Comparison of ENCODE assay signal across 29 cellular contexts in the genomic region with DNA sequence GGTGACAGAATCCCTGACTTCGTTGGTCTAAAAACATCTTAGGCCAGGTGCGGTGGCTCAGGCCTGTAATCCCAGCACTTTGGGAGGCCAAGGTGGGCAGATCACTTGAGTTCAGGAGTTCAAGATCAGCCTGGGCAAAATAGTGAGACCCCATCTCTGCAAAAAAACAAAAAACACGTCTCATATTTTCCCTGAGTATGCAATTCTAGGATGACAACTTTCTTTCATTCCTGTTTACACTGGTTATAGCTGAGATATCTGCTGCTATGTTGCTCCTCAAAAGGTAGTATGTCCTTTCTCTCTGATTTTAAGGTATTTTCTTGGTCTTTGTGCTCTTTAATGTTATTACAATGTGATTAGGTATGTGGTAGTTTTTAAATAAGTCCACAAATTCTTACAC. TPM values are rescaled to one million over a fixed set of nuclear protein-coding genes. Genes with fewer than 3 reads are reported as not detected.
"Had no signal": no experiment of that assay in that cellular context is flagged by ENCODE, and none has a peak within 500 bp of the region (broad histone marks: within the 10 kb centered on the region; RNA-seq: fewer than 3 reads in every experiment).

No MANE protein-coding gene starts in this region.

- H3K27me3 Mint-ChIP-seq: natural killer cell treated with Interleukin-12 subunit alpha and Interleukin-12 subunit beta and Interleukin-15 and Interleukin-18, amount 100 ng/mL, for 72 hours; stimulated activated naive CD8-positive, alpha-beta T cell treated with anti-CD3 and anti-CD28 coated beads, Interleukin-15, amount 100 ng/mL, for 72 hours; T-cell had no signal

- H3K27me3 ChIP-seq: brain microvascular endothelial cell, dorsolateral prefrontal cortex, gastrocnemius medialis, spleen, thyroid gland, upper lobe of right lung had no signal

- DNase-seq: activated CD4-positive, alpha-beta T cell treated with anti-CD3 and anti-CD28 coated beads for 4 hours; activated CD4-positive, alpha-beta T cell treated with anti-CD3 and anti-CD28 coated beads, Interleukin-2, amount 50 U/mL, for 4 hours; activated CD4-positive, CD25-positive, alpha-beta regulatory T cell; activated naive CD4-positive, alpha-beta T cell; activated T-cell treated with anti-CD3 and anti-CD28 coated beads for 4 hours; amniotic stem cell; brain microvascular endothelial cell; effector memory CD4-positive, alpha-beta T cell; erythroblast; gastrocnemius medialis; glutamatergic neuron; islet precursor cell; left ventricle myocardium superior; mucosa of descending colon; stimulated activated CD4-positive, alpha-beta T cell treated with anti-CD3 and anti-CD28 coated beads, Interleukin-2, amount 100 ng/mL, for 48 hours; stimulated activated naive CD8-positive, alpha-beta T cell treated with anti-CD3 and anti-CD28 coated beads, Interleukin-15, amount 100 ng/mL, for 72 hours; substantia nigra; T-cell; thyroid gland; upper lobe of right lung had no signal

- H3K27ac ChIP-seq: brain microvascular endothelial cell, coronary artery, dorsolateral prefrontal cortex, spleen, thyroid gland, upper lobe of right lung had no signal

- H3K9me3 ChIP-seq: gastrocnemius medialis, mucosa of descending colon, thyroid gland, upper lobe of right lung had no signal

- H3K27ac Mint-ChIP-seq: natural killer cell treated with Interleukin-12 subunit alpha and Interleukin-12 subunit beta and Interleukin-15 and Interleukin-18, amount 100 ng/mL, for 72 hours; T-helper 2 cell treated with Interferon-gamma antibody and Interleukin-4, amounts not matched to agents 5 μg/mL and 100 μg/mL, for 36 hours had no signal

- ATAC-seq: activated naive CD4-positive, alpha-beta T cell treated with anti-CD3 and anti-CD28 coated beads, Interleukin-2, amount 50 U/mL, for 72 hours; gastrocnemius medialis; left ventricle myocardium superior; mucosa of descending colon; natural killer cell treated with Interleukin-12 subunit alpha and Interleukin-12 subunit beta and Interleukin-15 and Interleukin-18, amount 100 ng/mL, for 72 hours; right cardiac atrium; stimulated activated naive CD8-positive, alpha-beta T cell treated with anti-CD3 and anti-CD28 coated beads, Interleukin-15, amount 100 ng/mL, for 72 hours; T-cell; upper lobe of right lung had no signal

- H3K4me3 Mint-ChIP-seq: natural killer cell treated with Interleukin-12 subunit alpha and Interleukin-12 subunit beta and Interleukin-15 and Interleukin-18, amount 100 ng/mL, for 72 hours; stimulated activated naive CD8-positive, alpha-beta T cell treated with anti-CD3 and anti-CD28 coated beads, Interleukin-15, amount 100 ng/mL, for 72 hours; T-cell; T-helper 2 cell treated with Interferon-gamma antibody and Interleukin-4, amounts not matched to agents 5 μg/mL and 100 μg/mL, for 36 hours had no signal

- H3K9me3 Mint-ChIP-seq: activated naive CD4-positive, alpha-beta T cell treated with anti-CD3 and anti-CD28 coated beads, Interleukin-2, amount 50 U/mL, for 72 hours; natural killer cell treated with Interleukin-12 subunit alpha and Interleukin-12 subunit beta and Interleukin-15 and Interleukin-18, amount 100 ng/mL, for 72 hours had no signal

- H3K4me1 ChIP-seq: upper lobe of right lung had no signal

- H3K4me3 ChIP-seq: coronary artery, dorsolateral prefrontal cortex, gastrocnemius medialis, mucosa of descending colon, spleen, thyroid gland, upper lobe of right lung had no signal

- FAIRE-seq: astrocyte had no signal

RNA-seq across cellular contexts. Expression of gene PTH1R, which starts 39.3 kb away (rescaled TPM):
- total RNA-seq: activated naive CD4-positive, alpha-beta T cell treated with anti-CD3 and anti-CD28 coated beads, Interleukin-2, amount 50 U/mL, for 72 hours; natural killer cell treated with Interleukin-12 subunit alpha and Interleukin-12 subunit beta and Interleukin-15 and Interleukin-18, amount 100 ng/mL, for 72 hours had no signal

RNA-seq across cellular contexts. Expression of gene MYL3, which starts 53.6 kb away (rescaled TPM):
- total RNA-seq: activated naive CD4-positive, alpha-beta T cell treated with anti-CD3 and anti-CD28 coated beads, Interleukin-2, amount 50 U/mL, for 72 hours; lung microvascular endothelial cell; natural killer cell treated with Interleukin-12 subunit alpha and Interleukin-12 subunit beta and Interleukin-15 and Interleukin-18, amount 100 ng/mL, for 72 hours; T-cell had no signal
